In the genomic region with DNA sequence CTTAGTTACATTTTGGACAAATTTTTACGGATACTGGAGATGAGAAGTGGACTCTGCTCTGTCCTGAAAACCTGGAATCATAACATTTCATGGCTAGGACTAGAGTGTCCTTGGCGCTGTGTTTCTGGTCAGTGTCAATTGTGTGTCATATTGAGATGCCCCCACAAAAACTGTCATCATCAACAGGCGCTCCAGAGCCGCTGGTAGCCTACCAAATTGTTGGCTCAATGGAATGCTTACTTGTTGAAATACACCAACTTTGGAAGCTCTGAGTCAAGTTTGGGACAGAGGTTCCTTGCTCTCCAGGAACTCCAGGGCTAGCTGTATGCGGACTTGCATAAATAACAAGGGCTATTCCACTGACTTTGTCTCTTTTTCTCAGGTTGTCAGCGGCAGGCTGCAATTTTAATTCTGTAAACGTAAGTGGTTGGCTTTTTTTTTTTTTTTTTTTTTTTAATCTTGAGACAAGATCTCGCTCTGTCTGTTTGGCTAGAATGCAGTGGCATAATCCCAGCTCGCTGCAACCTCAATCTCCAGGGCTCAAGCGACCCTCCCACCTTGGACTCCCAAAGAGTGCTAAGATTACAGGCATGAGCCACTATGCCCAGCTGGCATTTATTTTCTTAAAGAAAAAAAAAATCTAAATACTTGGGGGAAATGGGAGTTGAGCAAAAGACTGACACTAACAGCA, we compare ENCODE assay signal across 8 cellular contexts. TPM values are rescaled to one million over a fixed set of nuclear protein-coding genes. Genes with fewer than 3 reads are reported as not detected.
A peak's percentile ranks its signal among the peaks of the same experiment; 100 is the strongest.
DNase-seq lines count a peak whose midpoint lies in the region; ATAC-seq and TF ChIP-seq lines count a peak whose summit lies in the region.

No MANE protein-coding gene starts in this region.

- peaks cover 25% of the 10 kb centered on the region for H3K4me1 Mint-ChIP-seq in dendritic cell treated with granulocyte-macrophage colony-stimulating factor and Interleukin-4, amounts not matched to agents 40 ng/mL and 50 ng/mL, for 4 days (ENCODE audit: low read depth)

- H3K4me3 ChIP-seq in ACC112 (ENCODE audit: low read depth, low read length) (peak overlapping the region; percentile 80), mesodermal cell (ENCODE audit: extremely low read depth, insufficient read depth, low read length, poor library complexity, severe bottlenecking) (peak overlapping the region; percentile 49)

- no peaks in the 10 kb centered on the region for H3K4me1 ChIP-seq in ACC112 (ENCODE audit: control insufficient read depth, insufficient read depth, low read length, unreplicated experiment)
- no peaks in the 10 kb centered on the region for H3K4me1 ChIP-seq in mesodermal cell (ENCODE audit: control insufficient read depth, insufficient read depth, low read length, poor library complexity, severe bottlenecking)

- peak overlapping the region; percentile 74 for H3K4me3 Mint-ChIP-seq in dendritic cell treated with granulocyte-macrophage colony-stimulating factor and Interleukin-4, amounts not matched to agents 40 ng/mL and 50 ng/mL, for 4 days

- no peaks in the 10 kb centered on the region for H3K36me3 Mint-ChIP-seq in dendritic cell treated with granulocyte-macrophage colony-stimulating factor and Interleukin-4, amounts not matched to agents 40 ng/mL and 50 ng/mL, for 4 days (ENCODE audit: low read depth)

- peaks cover 8% of the 10 kb centered on the region for H3K27me3 ChIP-seq in ACC112 (ENCODE audit: insufficient read depth, low read length)

- H3K36me3 ChIP-seq in ACC112 (ENCODE audit: insufficient read depth, low read length): no peaks in the 10 kb centered on the region
- no peaks in the 10 kb centered on the region for H3K36me3 ChIP-seq in mesodermal cell (ENCODE audit: control insufficient read depth, insufficient read depth, low read length)

- peak overlapping the region; percentile 26 for H3K27ac Mint-ChIP-seq in dendritic cell treated with granulocyte-macrophage colony-stimulating factor and Interleukin-4, amounts not matched to agents 40 ng/mL and 50 ng/mL, for 4 days

- intact Hi-C loops in dendritic cell treated with granulocyte-macrophage colony-stimulating factor and Interleukin-4, amounts not matched to agents 40 ng/mL and 50 ng/mL, for 4 days (cut with micrococcal nuclease): no loop called here

- no peak for ATAC-seq in HG03439 (IDR thresholded peaks at IDR 0.05; ENCODE audit: unreplicated experiment)

- TF ChIP-seq CTCF in GM20000 (IDR thresholded peaks at IDR 0.05; ENCODE audit: extremely low read depth, missing control alignments): no peak

- peaks cover 44% of the 10 kb centered on the region for H3K27me3 Mint-ChIP-seq in dendritic cell treated with granulocyte-macrophage colony-stimulating factor and Interleukin-4, amounts not matched to agents 40 ng/mL and 50 ng/mL, for 4 days

- DNase-seq in LHCN-M2 (ENCODE audit: low read depth) (peak; percentile 26), NCI-H82 treated with DMSO at 0.1 percent for 48 hours (lab: John Stamatoyannopoulos, UW; ENCODE audit: unreplicated experiment) (no peak), GM20000 (ENCODE audit: low spot score) (no peak)
- no peak for DNase-seq in activated CD4-positive, CD25-positive, alpha-beta regulatory T cell treated with anti-CD3 and anti-CD28 coated beads, Interleukin-2, amount 50 U/mL, for 72 hours

- H3K9me3 Mint-ChIP-seq in dendritic cell treated with granulocyte-macrophage colony-stimulating factor and Interleukin-4, amounts not matched to agents 40 ng/mL and 50 ng/mL, for 4 days: no peaks in the 10 kb centered on the region

- H3K79me2 ChIP-seq in ACC112 (ENCODE audit: control insufficient read depth, insufficient read depth, low read length, unreplicated experiment): no peaks in the 10 kb centered on the region

- 0 to 40% methylated on average over 1 to 3 of the region's 10 CpGs for WGBS in mesodermal cell (ENCODE audit: insufficient coverage in 2 of 2), 2 experiments

- H2AFZ ChIP-seq in ACC112 (ENCODE audit: low read length, unreplicated experiment): peak overlapping the region; percentile 89

- H3K9me3 ChIP-seq in mesodermal cell (ENCODE audit: control insufficient read depth, low read length): no peaks in the 10 kb centered on the region

- H3K27ac ChIP-seq in ACC112 (ENCODE audit: low read depth, low read length) (no peak overlapping the region), mesodermal cell (ENCODE audit: low read depth, low read length, severe bottlenecking) (no peak overlapping the region)

RNA-seq across cellular contexts. Expression of gene HPGD, which starts 0.9 kb away (rescaled TPM):
- not detected in 2 replicates for total RNA-seq in LHCN-M2 (2014; rRNA removed)
- not detected for polyA plus RNA-seq in LHCN-M2 (2012)
- 2.1 TPM for polyA plus RNA-seq in mesodermal cell (2013, experiment 1 of 2)
- polyA plus RNA-seq in mesodermal cell (2013, experiment 2 of 2): 3.1 TPM
